ENCODE assay signal across 21 cellular contexts in the genomic region with DNA sequence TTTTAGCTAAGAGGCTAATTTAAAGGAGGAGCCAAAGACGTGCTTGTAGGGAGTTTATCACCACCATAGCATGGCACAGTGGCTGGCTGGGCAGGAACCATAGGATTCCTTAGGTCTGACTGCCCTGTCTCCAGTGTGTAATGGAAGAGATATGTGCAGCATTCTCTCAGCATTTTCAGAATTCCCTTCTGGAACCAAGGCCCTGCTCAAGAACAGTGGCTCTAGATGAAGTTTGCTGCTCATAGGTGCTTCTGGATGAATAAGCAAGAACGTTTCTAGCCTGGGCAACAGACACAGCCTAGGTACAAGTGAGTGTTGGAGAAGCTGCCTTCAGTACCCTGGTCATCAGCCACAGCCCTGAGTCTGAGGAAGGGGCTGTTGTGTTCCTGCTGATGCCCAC.
A peak's percentile ranks its signal among the peaks of the same experiment; 100 is the strongest.
DNase-seq lines count a peak whose midpoint lies in the region; ATAC-seq, FAIRE-seq and TF ChIP-seq lines count a peak whose summit lies in the region.
"Had no signal": no experiment of that assay in that cellular context is flagged by ENCODE, and none has a peak within 500 bp of the region (broad histone marks: within the 10 kb centered on the region; RNA-seq: fewer than 3 reads in every experiment).

No MANE protein-coding gene starts in this region.

- WGBS in heart left ventricle, 4 donors, result 15 to 26% (median 24%) methylated on average over 1 to 2 of the region's 2 CpGs

- no peaks in the 10 kb centered on the region for H3K36me3 Mint-ChIP-seq in WTC11
- no peaks in the 10 kb centered on the region for H3K36me3 Mint-ChIP-seq in activated T-helper 1 cell treated with anti-CD3 and anti-CD28 coated beads, Interleukin-12 subunit alpha, Interleukin-12 subunit beta, Interleukin-2, Interleukin-4 antibody, amounts not matched to agents 30 ng/mL and 10 ng/mL and 1 ng/mL, durations not matched to agents 14 hours and 24 hours and 36 hours (ENCODE audit: low read depth)

- H3K4me1 ChIP-seq in foreskin keratinocyte, result peaks cover 9% of the 10 kb centered on the region
- peaks cover 0 to 8% (median 0%) of the 10 kb centered on the region in 12 donors for H3K4me1 ChIP-seq in heart left ventricle
- H3K4me1 ChIP-seq: ascending aorta had no signal

- TF ChIP-seq CTCF in WTC11 (IDR thresholded peaks at IDR 0.05) (no peak), foreskin keratinocyte (conservative IDR thresholded peaks at IDR 0.05) (no peak), heart left ventricle (IDR thresholded peaks at IDR 0.05) (no peak)

- H3K27ac Mint-ChIP-seq in WTC11, result no peak overlapping the region
- H3K27ac Mint-ChIP-seq in activated T-helper 1 cell treated with anti-CD3 and anti-CD28 coated beads, Interleukin-12 subunit alpha, Interleukin-12 subunit beta, Interleukin-2, Interleukin-4 antibody, amounts not matched to agents 30 ng/mL and 10 ng/mL and 1 ng/mL, durations not matched to agents 14 hours and 24 hours and 36 hours, result no peak overlapping the region
- H3K27ac Mint-ChIP-seq: activated CD8-positive, alpha-beta T cell treated with anti-CD3 and anti-CD28 coated beads, Interleukin-2, amount 10 ng/mL, durations not matched to agents 7 days and 5 days; dendritic cell treated with granulocyte-macrophage colony-stimulating factor and Interleukin-4, amounts not matched to agents 40 ng/mL and 50 ng/mL, for 4 days; GM23338 had no signal

- H3K4me1 Mint-ChIP-seq in WTC11, result peaks cover 20% of the 10 kb centered on the region
- H3K4me1 Mint-ChIP-seq in activated T-helper 1 cell treated with anti-CD3 and anti-CD28 coated beads, Interleukin-12 subunit alpha, Interleukin-12 subunit beta, Interleukin-2, Interleukin-4 antibody, amounts not matched to agents 30 ng/mL and 10 ng/mL and 1 ng/mL, durations not matched to agents 14 hours and 24 hours and 36 hours (ENCODE audit: low read depth), result no peaks in the 10 kb centered on the region

- no peak overlapping the region for H3K4me3 Mint-ChIP-seq in WTC11
- H3K4me3 Mint-ChIP-seq in activated T-helper 1 cell treated with anti-CD3 and anti-CD28 coated beads, Interleukin-12 subunit alpha, Interleukin-12 subunit beta, Interleukin-2, Interleukin-4 antibody, amounts not matched to agents 30 ng/mL and 10 ng/mL and 1 ng/mL, durations not matched to agents 14 hours and 24 hours and 36 hours, result no peak overlapping the region
- H3K4me3 Mint-ChIP-seq: activated CD8-positive, alpha-beta T cell treated with anti-CD3 and anti-CD28 coated beads, Interleukin-2, amount 10 ng/mL, durations not matched to agents 7 days and 5 days; dendritic cell treated with granulocyte-macrophage colony-stimulating factor and Interleukin-4, amounts not matched to agents 40 ng/mL and 50 ng/mL, for 4 days; GM23338; nephron progenitor cell had no signal

- H3K4me3 ChIP-seq in heart left ventricle, result no peak overlapping the region
- H3K4me3 ChIP-seq: ascending aorta, esophagus squamous epithelium, GM23338, lung had no signal

- H3K27me3 ChIP-seq in foreskin keratinocyte (no peaks in the 10 kb centered on the region), heart left ventricle (no peaks in the 10 kb centered on the region)
- H3K27me3 ChIP-seq: ascending aorta, esophagus squamous epithelium had no signal

- DNase-seq in H54 (ENCODE audit: insufficient read length, low spot score), result no peak
- DNase-seq in WTC11 (ENCODE audit: low spot score), result no peak
- DNase-seq in foreskin keratinocyte, result peak in 1 of 2 donors; percentile 55
- DNase-seq in renal cortical epithelial cell (ENCODE audit: low read depth), result peak; percentile 70
- no peak for DNase-seq in activated T-helper 1 cell treated with anti-CD3 and anti-CD28 coated beads, Interleukin-12 subunit alpha, Interleukin-12 subunit beta, Interleukin-2, Interleukin-4 antibody, amounts not matched to agents 30 ng/mL and 10 ng/mL and 1 ng/mL, durations not matched to agents 14 hours and 24 hours and 36 hours (ENCODE audit: low spot score)
- no peak for DNase-seq in heart left ventricle
- DNase-seq: activated CD8-positive, alpha-beta T cell treated with anti-CD3 and anti-CD28 coated beads, Interleukin-2, amount 10 ng/mL, durations not matched to agents 7 days and 5 days; activated effector memory CD4-positive, alpha-beta T cell treated with Interleukin-2 at 50 U/mL for 16 hours; DMS53; esophagus squamous epithelium; NCI-H2081; nephron progenitor cell; retina; stimulated activated CD4-positive, alpha-beta T cell treated with anti-CD3 and anti-CD28 coated beads, Interleukin-1b, Interleukin-23, amount 100 ng/mL, for 48 hours had no signal

- no peaks in the 10 kb centered on the region for H3K36me3 ChIP-seq in heart left ventricle
- H3K36me3 ChIP-seq: ascending aorta, esophagus squamous epithelium had no signal

- TF ChIP-seq POLR2A in H54 (IDR thresholded peaks at IDR 0.05; ENCODE audit: low read depth, low read length), result no peak
- no peak for TF ChIP-seq POLR2A in heart left ventricle (IDR thresholded peaks at IDR 0.05)

- ATAC-seq in WTC11 (peak; percentile 47), foreskin keratinocyte (peak; percentile 32), heart left ventricle (no peak), GM18868 (IDR thresholded peaks at IDR 0.05; ENCODE audit: unreplicated experiment) (no peak)
- ATAC-seq: activated CD8-positive, alpha-beta T cell treated with anti-CD3 and anti-CD28 coated beads, Interleukin-2, amount 10 ng/mL, durations not matched to agents 7 days and 5 days had no signal

- POLR2A ChIA-PET in WTC11 (lab: Charles Lee), result no interaction called here

- H3K9me3 ChIP-seq in heart left ventricle, result no peaks in the 10 kb centered on the region
- H3K9me3 ChIP-seq: ascending aorta, esophagus squamous epithelium had no signal

- intact Hi-C loops in activated T-helper 1 cell treated with anti-CD3 and anti-CD28 coated beads, Interleukin-12 subunit alpha, Interleukin-12 subunit beta, Interleukin-2, Interleukin-4 antibody, amounts not matched to agents 30 ng/mL and 10 ng/mL and 1 ng/mL, durations not matched to agents 14 hours and 24 hours and 36 hours (cut with micrococcal nuclease), result loop anchor here (5.0 kb wide), 1 partner anchor 396 kb away; no protein-coding TSS in a partner anchor
- intact Hi-C loops in heart left ventricle (cut with DNase I), result loop anchor here in 3 of 10 donors (10.0 kb wide), 3 partner anchors 153 to 393 kb away; partner anchors contain the start of gene PHIP (in 2 of the 3)

- peak; percentile 15 for FAIRE-seq in H54 (lab: Jason Lieb, UNC)
- FAIRE-seq: RCC 7860 had no signal

- H3K9me3 Mint-ChIP-seq in WTC11, result no peaks in the 10 kb centered on the region
- no peaks in the 10 kb centered on the region for H3K9me3 Mint-ChIP-seq in activated T-helper 1 cell treated with anti-CD3 and anti-CD28 coated beads, Interleukin-12 subunit alpha, Interleukin-12 subunit beta, Interleukin-2, Interleukin-4 antibody, amounts not matched to agents 30 ng/mL and 10 ng/mL and 1 ng/mL, durations not matched to agents 14 hours and 24 hours and 36 hours
- H3K9me3 Mint-ChIP-seq: dendritic cell treated with granulocyte-macrophage colony-stimulating factor and Interleukin-4, amounts not matched to agents 40 ng/mL and 50 ng/mL, for 4 days; GM23338; nephron progenitor cell had no signal

- no peak overlapping the region for H3K27ac ChIP-seq in foreskin keratinocyte
- no peak overlapping the region for H3K27ac ChIP-seq in heart left ventricle
- H3K27ac ChIP-seq: ascending aorta, C4-2B, esophagus squamous epithelium had no signal

- H3K27me3 Mint-ChIP-seq in WTC11 (ENCODE audit: low read depth), result no peaks in the 10 kb centered on the region
- peaks cover 3% of the 10 kb centered on the region for H3K27me3 Mint-ChIP-seq in activated T-helper 1 cell treated with anti-CD3 and anti-CD28 coated beads, Interleukin-12 subunit alpha, Interleukin-12 subunit beta, Interleukin-2, Interleukin-4 antibody, amounts not matched to agents 30 ng/mL and 10 ng/mL and 1 ng/mL, durations not matched to agents 14 hours and 24 hours and 36 hours (ENCODE audit: insufficient read depth)
- H3K27me3 Mint-ChIP-seq: dendritic cell treated with granulocyte-macrophage colony-stimulating factor and Interleukin-4, amounts not matched to agents 40 ng/mL and 50 ng/mL, for 4 days had no signal

- CTCF ChIA-PET in WTC11 (lab: Charles Lee), result interaction anchor here (0.6 to 2.3 kb wide), 3 partner anchors 37 to 279 kb away, joined by 3 to 12 read pairs (median 3); no protein-coding TSS in a partner anchor

TF ChIP-seq in WTC11, 78 proteins besides CTCF, POLR2A, EP300 and RAD21:
- TF ChIP-seq CREB1 (CRISPR knock-in tag; IDR thresholded peaks at IDR 0.05) (no peak), NR2C2 (CRISPR knock-in tag; IDR thresholded peaks at IDR 0.05) (no peak), RELA (CRISPR knock-in tag; IDR thresholded peaks at IDR 0.05; ENCODE audit: borderline replicate concordance) (no peak), GABPB1 (CRISPR knock-in tag; IDR thresholded peaks at IDR 0.05) (no peak), TCF7 (CRISPR knock-in tag; IDR thresholded peaks at IDR 0.05; ENCODE audit: low read depth) (no peak), NFYB (CRISPR knock-in tag; conservative IDR thresholded peaks at IDR 0.05; ENCODE audit: low read depth) (no peak), HMGXB4 (CRISPR knock-in tag; IDR thresholded peaks at IDR 0.05) (no peak), SMAD3 (CRISPR knock-in tag; IDR thresholded peaks at IDR 0.05; ENCODE audit: borderline replicate concordance) (no peak), ZNF263 (CRISPR knock-in tag; IDR thresholded peaks at IDR 0.05; ENCODE audit: low read depth) (no peak)

Comparison
In these comparisons a context has a peak if more than half of its experiments do, and no peak if none do; other contexts are left out.
1. ATAC-seq: peak in WTC11 (single experiment) and foreskin keratinocyte (single experiment); none in heart left ventricle (0 of 4) and GM18868 (single experiment).